ENCODE assay signal across 8 cellular contexts in genomic region chr9:91949946-91950664, GRCh38.
DNase-seq lines count a peak whose midpoint lies in the region; TF ChIP-seq lines count a peak whose summit lies in the region.

ROR2 (minus strand) TSS chr9:91950228.

- CTCF ChIA-PET in HEK293 (lab: Yijun Ruan, JAX): interaction anchor here (0.5 to 8.3 kb wide), 38 partner anchors 9 to 1036 kb away, joined by 3 to 166 read pairs (median 4); partner anchors contain the start of gene SPTLC1

- H3K36me3 ChIP-seq in HEK293 (ENCODE audit: control insufficient read depth in 2 of 2, insufficient read depth in 1 of 2, low read length in 2 of 2): no peaks in the 10 kb centered on the region

- peak; percentile 26; the same call in 1 of the 2 replicates for TF ChIP-seq CTCF in HEK293 (tag by site-specific recombination; IDR thresholded peaks at IDR 0.05)

- H3K4me3 ChIP-seq in HEK293 (ENCODE audit: low read depth, low read length) (peak within 1 kb of the TSS; percentile 51), iPS-11a (ENCODE audit: low read depth, low read length) (peak within 1 kb of the TSS; percentile 65), skin epidermis (peak within 1 kb of the TSS; percentile 39 to 50 (median 44))

- H3K27ac ChIP-seq in HEK293 (ENCODE audit: extremely low read depth, low read depth, low read length): peak within 1 kb of the TSS; percentile 72
- H3K27ac ChIP-seq in skin epidermis: peak within 1 kb of the TSS in 19 of 21 experiments; percentile 18 to 85 (median 71)

- POLR2A ChIA-PET in HEK293 (lab: Yijun Ruan, JAX): interaction anchor here (0.9 to 1.6 kb wide), 4 partner anchors 18 to 176 kb away, joined by 3 to 4 read pairs (median 3); no protein-coding TSS in a partner anchor

- peaks cover 11% of the 10 kb centered on the region for H3K4me1 ChIP-seq in HEK293 (ENCODE audit: control insufficient read depth, insufficient read depth, low read length)

- no peaks in the 10 kb centered on the region for H3K9me3 ChIP-seq in HEK293 (ENCODE audit: control insufficient read depth, insufficient read depth, low read depth, low read length)

- peak; percentile 95 for DNase-seq in DMS 273 (lab: John Stamatoyannopoulos, UW; ENCODE audit: unreplicated experiment)
- DNase-seq in RPMI8226: peak; percentile 69
- peak; percentile 78 for DNase-seq in astrocyte of the hippocampus (ENCODE audit: low read depth, low spot score)
- no peak for DNase-seq in dedifferentiated amniotic fluid mesenchymal stem cell (ENCODE audit: extremely low spot score)
- DNase-seq in AML-193 (lab: John Stamatoyannopoulos, UW): no peak

TF ChIP-seq in HEK293, 187 proteins besides CTCF, POLR2A, EP300 and RAD21 (continues in another document):
- TF ChIP-seq ZBTB8A (tag by site-specific recombination; IDR thresholded peaks at IDR 0.05) (peak; percentile 85), ZNF350 (tag by site-specific recombination; IDR thresholded peaks at IDR 0.05) (no peak), SP3 (tag by site-specific recombination; IDR thresholded peaks at IDR 0.05) (no peak), ZNF654 (tag by site-specific recombination; IDR thresholded peaks at IDR 0.05; ENCODE audit: low read depth) (no peak), ZNF677 (tag by site-specific recombination; IDR thresholded peaks at IDR 0.05) (no peak), ZBTB44 (tag by site-specific recombination; IDR thresholded peaks at IDR 0.05) (no peak), ZNF175 (tag by site-specific recombination; IDR thresholded peaks at IDR 0.05) (no peak), ZNF214 (tag by site-specific recombination; IDR thresholded peaks at IDR 0.05; ENCODE audit: borderline replicate concordance) (no peak), PRDM10 (tag by site-specific recombination; IDR thresholded peaks at IDR 0.05) (no peak), ZNF624 (tag by site-specific recombination; IDR thresholded peaks at IDR 0.05) (no peak), ZXDB (tag by site-specific recombination; IDR thresholded peaks at IDR 0.05) (no peak), ZNF366 (tag by site-specific recombination; conservative IDR thresholded peaks at IDR 0.05) (no peak), ZSCAN16 (tag by site-specific recombination; IDR thresholded peaks at IDR 0.05) (no peak), ZFP37 (tag by site-specific recombination; IDR thresholded peaks at IDR 0.05) (no peak)
- TF ChIP-seq, protein P1, sequence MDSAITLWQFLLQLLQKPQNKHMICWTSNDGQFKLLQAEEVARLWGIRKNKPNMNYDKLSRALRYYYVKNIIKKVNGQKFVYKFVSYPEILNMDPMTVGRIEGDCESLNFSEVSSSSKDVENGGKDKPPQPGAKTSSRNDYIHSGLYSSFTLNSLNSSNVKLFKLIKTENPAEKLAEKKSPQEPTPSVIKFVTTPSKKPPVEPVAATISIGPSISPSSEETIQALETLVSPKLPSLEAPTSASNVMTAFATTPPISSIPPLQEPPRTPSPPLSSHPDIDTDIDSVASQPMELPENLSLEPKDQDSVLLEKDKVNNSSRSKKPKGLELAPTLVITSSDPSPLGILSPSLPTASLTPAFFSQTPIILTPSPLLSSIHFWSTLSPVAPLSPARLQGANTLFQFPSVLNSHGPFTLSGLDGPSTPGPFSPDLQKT (IDR thresholded peaks at IDR 0.05; ENCODE audit: borderline replicate concordance, low read depth, low read length): no peak
- TF ChIP-seq, protein P2, sequence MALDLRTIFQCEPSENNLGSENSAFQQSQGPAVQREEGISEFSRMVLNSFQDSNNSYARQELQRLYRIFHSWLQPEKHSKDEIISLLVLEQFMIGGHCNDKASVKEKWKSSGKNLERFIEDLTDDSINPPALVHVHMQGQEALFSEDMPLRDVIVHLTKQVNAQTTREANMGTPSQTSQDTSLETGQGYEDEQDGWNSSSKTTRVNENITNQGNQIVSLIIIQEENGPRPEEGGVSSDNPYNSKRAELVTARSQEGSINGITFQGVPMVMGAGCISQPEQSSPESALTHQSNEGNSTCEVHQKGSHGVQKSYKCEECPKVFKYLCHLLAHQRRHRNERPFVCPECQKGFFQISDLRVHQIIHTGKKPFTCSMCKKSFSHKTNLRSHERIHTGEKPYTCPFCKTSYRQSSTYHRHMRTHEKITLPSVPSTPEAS (tag by site-specific recombination; IDR thresholded peaks at IDR 0.05): no peak
- TF ChIP-seq, protein P3, sequence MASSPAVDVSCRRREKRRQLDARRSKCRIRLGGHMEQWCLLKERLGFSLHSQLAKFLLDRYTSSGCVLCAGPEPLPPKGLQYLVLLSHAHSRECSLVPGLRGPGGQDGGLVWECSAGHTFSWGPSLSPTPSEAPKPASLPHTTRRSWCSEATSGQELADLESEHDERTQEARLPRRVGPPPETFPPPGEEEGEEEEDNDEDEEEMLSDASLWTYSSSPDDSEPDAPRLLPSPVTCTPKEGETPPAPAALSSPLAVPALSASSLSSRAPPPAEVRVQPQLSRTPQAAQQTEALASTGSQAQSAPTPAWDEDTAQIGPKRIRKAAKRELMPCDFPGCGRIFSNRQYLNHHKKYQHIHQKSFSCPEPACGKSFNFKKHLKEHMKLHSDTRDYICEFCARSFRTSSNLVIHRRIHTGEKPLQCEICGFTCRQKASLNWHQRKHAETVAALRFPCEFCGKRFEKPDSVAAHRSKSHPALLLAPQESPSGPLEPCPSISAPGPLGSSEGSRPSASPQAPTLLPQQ (tag by site-specific recombination; IDR thresholded peaks at IDR 0.05): no peak
- TF ChIP-seq, protein P4, sequence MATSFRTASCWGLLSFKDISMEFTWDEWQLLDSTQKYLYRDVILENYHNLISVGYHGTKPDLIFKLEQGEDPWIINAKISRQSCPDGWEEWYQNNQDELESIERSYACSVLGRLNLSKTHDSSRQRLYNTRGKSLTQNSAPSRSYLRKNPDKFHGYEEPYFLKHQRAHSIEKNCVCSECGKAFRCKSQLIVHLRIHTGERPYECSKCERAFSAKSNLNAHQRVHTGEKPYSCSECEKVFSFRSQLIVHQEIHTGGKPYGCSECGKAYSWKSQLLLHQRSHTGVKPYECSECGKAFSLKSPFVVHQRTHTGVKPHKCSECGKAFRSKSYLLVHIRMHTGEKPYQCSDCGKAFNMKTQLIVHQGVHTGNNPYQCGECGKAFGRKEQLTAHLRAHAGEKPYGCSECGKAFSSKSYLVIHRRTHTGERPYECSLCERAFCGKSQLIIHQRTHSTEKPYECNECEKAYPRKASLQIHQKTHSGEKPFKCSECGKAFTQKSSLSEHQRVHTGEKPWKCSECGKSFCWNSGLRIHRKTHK (tag by site-specific recombination; IDR thresholded peaks at IDR 0.05): no peak

Comparison
In these comparisons a context has a peak if more than half of its experiments do, and no peak if none do; other contexts are left out.
1. DNase-seq: peak in DMS 273 (single experiment), RPMI8226 (single experiment) and astrocyte of the hippocampus (single experiment); none in dedifferentiated amniotic fluid mesenchymal stem cell (single experiment) and AML-193 (0 of 2).
2. Peak in every context shown above with its lines, with median percentiles within 50 percentile points of each other: H3K4me3 ChIP-seq.